10 cellular contexts compared by ENCODE assay signal in genomic region chr3:108380128-108380795, GRCh38.
"Had no signal": no experiment of that assay in that cellular context is flagged by ENCODE, and none has a peak within 500 bp of the region (broad histone marks: within the 10 kb centered on the region; RNA-seq: fewer than 3 reads in every experiment).

No MANE protein-coding gene starts in this region.

- H3K27me3 ChIP-seq: cardiac muscle cell, dorsolateral prefrontal cortex, right lobe of liver had no signal

- H3K36me3 ChIP-seq: cardiac muscle cell, lower lobe of right lung, right lobe of liver had no signal

- DNase-seq: activated CD4-positive, alpha-beta memory T cell treated with anti-CD3 and anti-CD28 coated beads for 36 hours; activated naive CD4-positive, alpha-beta T cell treated with anti-CD3 and anti-CD28 coated beads, Interleukin-2, amount 10 ng/mL, durations not matched to agents 7 days and 5 days; activated T-cell treated with anti-CD3 and anti-CD28 coated beads, Interleukin-2, amount 50 U/mL, for 24 hours; erythroblast; left cardiac atrium; lower lobe of right lung; right lobe of liver; stimulated activated naive CD8-positive, alpha-beta T cell treated with anti-CD3 and anti-CD28 coated beads, Interleukin-15, amount 100 ng/mL, for 72 hours had no signal

- H3K4me3 ChIP-seq: cardiac muscle cell, dorsolateral prefrontal cortex, lower lobe of right lung, right lobe of liver had no signal

- H3K27ac ChIP-seq: cardiac muscle cell, lower lobe of right lung, right lobe of liver had no signal

- H3K9me3 ChIP-seq: lower lobe of right lung, right lobe of liver had no signal

- H3K4me1 ChIP-seq: lower lobe of right lung, right lobe of liver had no signal
